24 cellular contexts compared by ENCODE assay signal in the genomic region with DNA sequence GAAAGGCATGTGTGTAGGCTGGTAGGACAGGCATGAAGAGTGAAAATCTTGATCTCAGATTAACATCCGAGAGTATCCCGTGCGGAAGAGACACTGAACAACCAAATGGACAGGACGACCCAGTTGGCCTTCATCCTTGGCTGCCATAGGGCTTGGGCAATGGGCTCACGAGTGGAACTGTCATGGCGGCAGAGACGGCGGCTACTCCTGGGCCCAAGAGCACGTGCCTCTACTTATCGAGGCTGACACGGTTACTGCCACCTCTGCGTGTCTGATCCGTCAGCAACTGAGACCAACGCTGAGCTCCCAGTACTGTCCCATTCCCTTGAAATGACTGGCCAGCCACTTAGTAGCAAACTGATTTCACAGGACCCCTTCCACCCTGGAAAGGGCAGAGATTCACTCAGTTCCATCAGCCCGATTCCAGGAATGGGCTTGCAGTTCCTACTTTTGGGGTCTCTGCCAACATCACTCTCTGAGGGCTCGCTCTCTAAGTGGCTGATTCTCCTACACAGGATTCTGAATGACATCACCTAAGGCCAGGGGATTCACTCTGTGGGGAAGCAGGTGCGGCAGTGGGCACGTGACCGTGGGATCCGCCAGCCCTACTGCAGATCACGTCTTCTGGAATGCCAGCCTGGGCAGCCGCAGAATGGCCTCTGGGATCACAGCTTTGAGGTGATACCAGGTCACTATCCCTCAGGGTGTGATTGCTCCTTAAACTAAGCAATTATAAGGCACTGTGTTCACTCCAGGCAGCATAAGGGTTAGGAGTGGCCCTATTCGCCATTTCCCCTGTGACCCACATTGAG.
DNase-seq lines count a peak whose midpoint lies in the region; ATAC-seq, FAIRE-seq and TF ChIP-seq lines count a peak whose summit lies in the region.
"Had no signal": no experiment of that assay in that cellular context is flagged by ENCODE, and none has a peak within 500 bp of the region (broad histone marks: within the 10 kb centered on the region; RNA-seq: fewer than 3 reads in every experiment).

No MANE protein-coding gene starts in this region.

- peaks cover 9% of the 10 kb centered on the region; the same call in 1 of the 2 replicates for H4K20me1 ChIP-seq in K562 (replicated peaks; ENCODE audit: control insufficient read depth, insufficient read depth, low read length)

- H3K9me3 ChIP-seq in K562 (replicated peaks; ENCODE audit: control insufficient read depth, insufficient read depth, low read depth, low read length) (no peaks in the 10 kb centered on the region), kidney (ENCODE audit: control insufficient read depth in 1 of 2, low read length in 2 of 2) (no peaks in the 10 kb centered on the region), colonic mucosa (no peaks in the 10 kb centered on the region)
- H3K9me3 ChIP-seq: MG63, SJCRH30 had no signal

- H3K4me2 ChIP-seq in K562 (ENCODE audit: insufficient read depth, low read length), result no peak overlapping the region
- H3K4me2 ChIP-seq: PC-9 had no signal

- FAIRE-seq in K562 (lab: Jason Lieb, UNC), result no peak
- FAIRE-seq in kidney (lab: Jason Lieb, UNC), result no peak
- FAIRE-seq: HepG2 had no signal

- intact Hi-C loops in K562 (cut with micrococcal nuclease) (no loop called here), kidney (cut with DNase I) (no loop called here), posterior vena cava (cut with DNase I) (loop anchor here in 1 of 2 donors (10.0 kb wide), 1 partner anchor 188 kb away; no protein-coding TSS in a partner anchor), colonic mucosa (cut with DNase I) (no loop called here)

- TF ChIP-seq CTCF in K562 (IDR thresholded peaks at IDR 0.05 in 2 of 3, conservative IDR thresholded peaks at IDR 0.05 in 1 of 3; ENCODE audit: insufficient read depth in 2 of 3, low read depth in 1 of 3, low read length in 3 of 3) (no peak), kidney (IDR thresholded peaks at IDR 0.05; ENCODE audit: borderline replicate concordance, extremely low read depth, insufficient read depth) (no peak), colonic mucosa (IDR thresholded peaks at IDR 0.05) (no peak)

- H3K4me3 ChIP-seq in K562, result no peak overlapping the region
- H3K4me3 ChIP-seq in kidney (ENCODE audit: low read length in 2 of 2), result no peak overlapping the region
- H3K4me3 ChIP-seq in colonic mucosa, result no peak overlapping the region
- H3K4me3 ChIP-seq: MG63, PC-9, SJCRH30 had no signal

- H3K27me3 ChIP-seq in K562 (ENCODE audit: control insufficient read depth in 2 of 2, insufficient read depth in 2 of 2, low read length in 2 of 2) (peaks cover 27 to 66% of the 10 kb centered on the region in 2 experiments), colonic mucosa (no peaks in the 10 kb centered on the region)
- H3K27me3 ChIP-seq: MG63, SJCRH30 had no signal

- no peak overlapping the region for H3K9ac ChIP-seq in K562 (ENCODE audit: insufficient read depth in 1 of 2, low read depth in 2 of 2, low read length in 2 of 2)
- no peak overlapping the region for H3K9ac ChIP-seq in kidney (ENCODE audit: low read length in 2 of 2)
- H3K9ac ChIP-seq in colonic mucosa (ENCODE audit: low read depth in 2 of 2, low read length in 2 of 2), result no peak overlapping the region

- ATAC-seq in K562, result no peak
- no peak for ATAC-seq in GM21526 (IDR thresholded peaks at IDR 0.05; ENCODE audit: low FRiP score, unreplicated experiment)
- ATAC-seq in HG02884 (IDR thresholded peaks at IDR 0.05; ENCODE audit: unreplicated experiment), result no peak
- ATAC-seq: HCT116, Right ventricle myocardium inferior, SK-N-SH treated with all-trans-retinoic acid at 6 μM for 48 hours had no signal

- in situ Hi-C loops in K562 (cut with MboI), result no loop called here

- H3K9me1 ChIP-seq in K562 (ENCODE audit: control insufficient read depth, insufficient read depth, low read length), result peaks cover 7% of the 10 kb centered on the region

- H3K4me1 ChIP-seq in K562 (replicated peaks in 1 of 2; ENCODE audit: control insufficient read depth in 2 of 2, insufficient read depth in 2 of 2, low read length in 2 of 2) (0 out of 5 replicates have a peak, but pooled peaks cover 0 to 4% of the 10 kb centered on the region in 2 experiments), kidney (ENCODE audit: control insufficient read depth in 1 of 2, insufficient read depth in 1 of 2, low read depth in 1 of 2, low read length in 2 of 2) (no peaks in the 10 kb centered on the region), colonic mucosa (no peaks in the 10 kb centered on the region)

- POLR2A ChIA-PET in K562 (lab: Yijun Ruan, JAX), result no interaction called here

- H3K79me2 ChIP-seq in K562 (ENCODE audit: control insufficient read depth, insufficient read depth, low read length), result no peaks in the 10 kb centered on the region

- TF ChIP-seq POLR2A in K562 (conservative IDR thresholded peaks at IDR 0.05), result no peak

- H3K36me3 ChIP-seq in K562 (ENCODE audit: control insufficient read depth, insufficient read depth, low read length), result no peaks in the 10 kb centered on the region
- H3K36me3 ChIP-seq in kidney (ENCODE audit: control insufficient read depth in 1 of 2, insufficient read depth in 2 of 2, low read length in 2 of 2), result no peaks in the 10 kb centered on the region
- H3K36me3 ChIP-seq in colonic mucosa, result no peaks in the 10 kb centered on the region
- H3K36me3 ChIP-seq: MG63, SJCRH30 had no signal

- H2AFZ ChIP-seq in K562 (ENCODE audit: low read depth, low read length), result no peak overlapping the region
- H2AFZ ChIP-seq: PC-9 had no signal

- no peak overlapping the region for H3K27ac ChIP-seq in K562 (ENCODE audit: extremely low read depth, low read depth, low read length)
- no peak overlapping the region for H3K27ac ChIP-seq in kidney (ENCODE audit: low read depth in 2 of 2, low read length in 2 of 2)
- H3K27ac ChIP-seq in colonic mucosa, result no peak overlapping the region
- H3K27ac ChIP-seq: C4-2B, PC-9, SJCRH30 had no signal

- 10% methylated on average over 23 of the region's 23 CpGs for WGBS in K562 (ENCODE audit: insufficient coverage, low coverage, missing lambda C conversion rate)

- DNase-seq in K562 (ENCODE audit: extremely low read depth in 1 of 4, low spot score in 3 of 4) (no peak), kidney (peak; percentile 53), posterior vena cava (ENCODE audit: low spot score) (peak; percentile 72), DMS153 treated with DMSO at 0.1 percent for 48 hours (lab: John Stamatoyannopoulos, UW; ENCODE audit: unreplicated experiment) (no peak), colonic mucosa (no peak)
- DNase-seq: CD8-positive, alpha-beta memory T cell; DMS 273 treated with DMSO at 0.1 percent for 48 hours; KBM-7; MG63; NCI-H1105 treated with DMSO at 0.1 percent for 48 hours; NCI-H146; NCI-H2029; NCI-H446 treated with DMSO at 0.1 percent for 48 hours; NCI-H526; PC-9; SJCRH30 had no signal

- BruUV-seq in K562 (replicated peaks; lab: Mats Ljungman, UMichigan), result no TSS peak

- TF ChIP-seq RAD21 in Ishikawa (IDR thresholded peaks at IDR 0.05; ENCODE audit: low read depth), result no peak
- TF ChIP-seq RAD21 in K562 (CRISPR knock-in tag; conservative IDR thresholded peaks at IDR 0.05 in 1 of 2, IDR thresholded peaks at IDR 0.05 in 1 of 2), result no peak

- no peak for TF ChIP-seq EP300 in Ishikawa (IDR thresholded peaks at IDR 0.05; ENCODE audit: borderline replicate concordance)
- no peak for TF ChIP-seq EP300 in K562 (IDR thresholded peaks at IDR 0.05; ENCODE audit: low read length)

- CTCF ChIA-PET in K562 (lab: Yijun Ruan, JAX; ENCODE audit: low intra/inter-chr PET ratio), result no interaction called here

TF ChIP-seq in Ishikawa, 13 proteins besides CTCF, POLR2A, EP300 and RAD21:
- TF ChIP-seq, protein P1, sequence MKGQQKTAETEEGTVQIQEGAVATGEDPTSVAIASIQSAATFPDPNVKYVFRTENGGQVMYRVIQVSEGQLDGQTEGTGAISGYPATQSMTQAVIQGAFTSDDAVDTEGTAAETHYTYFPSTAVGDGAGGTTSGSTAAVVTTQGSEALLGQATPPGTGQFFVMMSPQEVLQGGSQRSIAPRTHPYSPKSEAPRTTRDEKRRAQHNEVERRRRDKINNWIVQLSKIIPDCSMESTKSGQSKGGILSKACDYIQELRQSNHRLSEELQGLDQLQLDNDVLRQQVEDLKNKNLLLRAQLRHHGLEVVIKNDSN (IDR thresholded peaks at IDR 0.05), result peak; percentile 61; the same call in 1 of the 2 replicates
- no peak for TF ChIP-seq TEAD4 (IDR thresholded peaks at IDR 0.05)

TF ChIP-seq in K562, 482 proteins besides CTCF, POLR2A, EP300 and RAD21 (continues in another document):
- no peak for TF ChIP-seq ZNF274 (IDR thresholded peaks at IDR 0.05; ENCODE audit: borderline replicate concordance, low read depth, low read length)
- TF ChIP-seq MTA1 (IDR thresholded peaks at IDR 0.05; ENCODE audit: borderline replicate concordance), result no peak
- TF ChIP-seq RBM34 (IDR thresholded peaks at IDR 0.05; ENCODE audit: borderline replicate concordance, insufficient read depth, low read length), result no peak
- TF ChIP-seq L3MBTL2 (IDR thresholded peaks at IDR 0.05), result peak; percentile 42; the same call in 1 of the 2 replicates
- TF ChIP-seq HNRNPK (IDR thresholded peaks at IDR 0.05; ENCODE audit: low read depth, low read length, poor library complexity, severe bottlenecking), result no peak
- TF ChIP-seq, protein P2, sequence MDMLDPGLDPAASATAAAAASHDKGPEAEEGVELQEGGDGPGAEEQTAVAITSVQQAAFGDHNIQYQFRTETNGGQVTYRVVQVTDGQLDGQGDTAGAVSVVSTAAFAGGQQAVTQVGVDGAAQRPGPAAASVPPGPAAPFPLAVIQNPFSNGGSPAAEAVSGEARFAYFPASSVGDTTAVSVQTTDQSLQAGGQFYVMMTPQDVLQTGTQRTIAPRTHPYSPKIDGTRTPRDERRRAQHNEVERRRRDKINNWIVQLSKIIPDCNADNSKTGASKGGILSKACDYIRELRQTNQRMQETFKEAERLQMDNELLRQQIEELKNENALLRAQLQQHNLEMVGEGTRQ (CRISPR knock-in tag; IDR thresholded peaks at IDR 0.05), result peak; percentile 34; the same call in 1 of the 2 replicates
- no peak for TF ChIP-seq SP1 (CRISPR knock-in tag; IDR thresholded peaks at IDR 0.05)
- TF ChIP-seq ZNF263 (CRISPR knock-in tag; IDR thresholded peaks at IDR 0.05; ENCODE audit: borderline replicate concordance), result no peak
- TF ChIP-seq ESRRA (IDR thresholded peaks at IDR 0.05; ENCODE audit: borderline replicate concordance, low read depth), result no peak
- TF ChIP-seq CREM (IDR thresholded peaks at IDR 0.05; ENCODE audit: low read depth), result no peak
- TF ChIP-seq, protein P3, sequence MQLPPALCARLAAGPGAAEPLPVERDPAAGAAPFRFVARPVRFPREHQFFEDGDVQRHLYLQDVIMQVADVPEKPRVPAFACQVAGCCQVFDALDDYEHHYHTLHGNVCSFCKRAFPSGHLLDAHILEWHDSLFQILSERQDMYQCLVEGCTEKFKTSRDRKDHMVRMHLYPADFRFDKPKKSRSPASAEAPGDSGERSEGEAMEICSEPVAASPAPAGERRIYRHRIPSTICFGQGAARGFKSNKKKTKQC (CRISPR knock-in tag; IDR thresholded peaks at IDR 0.05), result no peak

Comparison
In these comparisons a context has a peak if more than half of its experiments do, and no peak if none do; other contexts are left out.
1. DNase-seq: peak in kidney (single experiment) and posterior vena cava (single experiment); none in K562 (0 of 4), DMS153 treated with DMSO at 0.1 percent for 48 hours (single experiment) and colonic mucosa (single experiment).